Comparison of ENCODE assay signal across 9 cellular contexts in the genomic region with DNA sequence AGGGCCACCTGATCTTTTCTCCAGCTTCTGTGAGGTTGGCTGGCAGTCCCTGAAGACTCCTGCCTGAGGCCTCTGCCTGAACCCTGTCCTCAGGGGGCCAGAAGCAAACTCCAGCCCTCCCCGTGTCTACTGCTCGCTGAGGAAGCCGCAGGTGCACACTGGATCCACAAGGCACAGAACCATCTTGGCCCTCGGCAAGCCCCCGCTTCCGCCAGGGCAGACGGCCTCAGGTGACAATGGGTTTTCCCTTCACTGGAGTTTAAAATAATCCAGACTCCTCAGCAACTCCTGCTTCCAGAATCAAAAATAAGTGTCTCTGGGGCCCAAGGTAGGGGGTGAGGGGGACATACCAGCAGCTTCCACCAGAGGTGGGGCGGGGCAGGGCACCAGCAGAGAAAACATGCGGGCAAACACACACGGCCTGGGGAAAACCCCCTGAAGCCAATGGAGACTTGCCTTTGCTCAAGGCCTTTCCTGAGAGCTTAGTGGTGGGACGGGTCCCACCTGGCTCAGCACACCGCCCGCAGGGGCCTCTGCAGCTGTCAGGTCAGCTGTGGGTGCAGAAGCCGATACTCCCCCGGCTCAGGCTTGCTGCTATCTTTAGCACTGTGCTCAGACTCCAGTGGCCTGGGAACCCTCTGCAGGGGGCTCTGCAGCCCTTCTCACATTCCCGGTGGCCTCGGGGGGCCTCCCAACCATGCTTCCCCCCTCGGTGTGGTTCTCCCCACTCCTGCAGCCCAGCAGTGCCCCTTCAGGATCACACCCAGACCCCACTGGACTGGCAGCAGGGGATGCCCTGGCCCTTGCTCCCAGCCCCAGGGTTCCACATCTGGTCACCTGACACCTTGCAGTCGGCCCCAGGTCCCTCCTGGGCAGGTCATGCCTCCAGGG. TPM values are rescaled to one million over a fixed set of nuclear protein-coding genes. Genes with fewer than 3 reads are reported as not detected.
DNase-seq lines count a peak whose midpoint lies in the region; ATAC-seq, FAIRE-seq and TF ChIP-seq lines count a peak whose summit lies in the region.
"Had no signal": no experiment of that assay in that cellular context is flagged by ENCODE, and none has a peak within 500 bp of the region (broad histone marks: within the 10 kb centered on the region; RNA-seq: fewer than 3 reads in every experiment).

No MANE protein-coding gene starts in this region.

- no peak overlapping the region for H3K4me2 ChIP-seq in mesendoderm (ENCODE audit: low read length)

- H3K4me3 ChIP-seq in mesendoderm (ENCODE audit: low read length), result no peak overlapping the region

- no peak overlapping the region for H2BK5ac ChIP-seq in mesendoderm (ENCODE audit: low read length)

- TF ChIP-seq CTCF in CD4-positive, alpha-beta T cell (IDR thresholded peaks at IDR 0.05), result no peak

- no peak for DNase-seq in CD4-positive, alpha-beta T cell
- DNase-seq in GM19239 (ENCODE audit: insufficient read length, low spot score) (peak; percentile 78), germinal center (ENCODE audit: low spot score) (peak; percentile 85), nucleus accumbens (lab: John Stamatoyannopoulos, UW) (no peak), substantia nigra (lab: John Stamatoyannopoulos, UW) (no peak), mesendoderm (no peak)
- DNase-seq: NCI-H526 treated with DMSO at 0.1 percent for 48 hours had no signal

- no peak overlapping the region for H3K18ac ChIP-seq in mesendoderm (ENCODE audit: low read length)

- H3K36me3 ChIP-seq in mesendoderm (ENCODE audit: control insufficient read depth, insufficient read depth, low read length), result peaks cover 3% of the 10 kb centered on the region

- no peak overlapping the region for H4K5ac ChIP-seq in mesendoderm (ENCODE audit: low read length)

- no peaks in the 10 kb centered on the region for H3K9me3 ChIP-seq in CD4-positive, alpha-beta T cell (ENCODE audit: control insufficient read depth, low read length)

- peak; percentile 49 for FAIRE-seq in GM19239 (lab: Jason Lieb, UNC)

- no peak overlapping the region for H4K8ac ChIP-seq in mesendoderm (ENCODE audit: low read depth, low read length)

- H3K4me1 ChIP-seq in mesendoderm (ENCODE audit: control insufficient read depth, low read depth, low read length), result peaks cover 3% of the 10 kb centered on the region

- no peak overlapping the region for H2BK120ac ChIP-seq in mesendoderm (ENCODE audit: low read depth, low read length)

- H2AK5ac ChIP-seq in mesendoderm (ENCODE audit: low read length), result no peak overlapping the region

- H3K4me1 Mint-ChIP-seq in CD4-positive, alpha-beta T cell (ENCODE audit: low read depth), result peaks cover 4% of the 10 kb centered on the region
- peaks cover 12 to 18% (median 17%) of the 10 kb centered on the region in 3 donors for H3K4me1 Mint-ChIP-seq in IgD-negative memory B cell

- H3K23ac ChIP-seq in mesendoderm (ENCODE audit: low read length), result no peak overlapping the region

- H3K27ac ChIP-seq in CD4-positive, alpha-beta T cell (ENCODE audit: low read depth, low read length), result no peak overlapping the region
- no peak overlapping the region for H3K27ac ChIP-seq in substantia nigra (ENCODE audit: low read depth, low read length, poor library complexity, severe bottlenecking)
- H3K27ac ChIP-seq in mesendoderm (ENCODE audit: low read depth, low read length), result no peak overlapping the region

- POLR2A ChIA-PET in CD4-positive, alpha-beta T cell (lab: Charles Lee), result interaction anchor here (4.7 kb wide), 1 partner anchor 12 kb away, joined by 64 read pairs; no protein-coding TSS in a partner anchor

- peaks cover 6% of the 10 kb centered on the region for H3K79me2 ChIP-seq in mesendoderm (ENCODE audit: control insufficient read depth, insufficient read depth, low read length)

- peaks cover 21% of the 10 kb centered on the region for H3K36me3 Mint-ChIP-seq in CD4-positive, alpha-beta T cell (ENCODE audit: low read depth)
- peaks cover 2% of the 10 kb centered on the region for H3K36me3 Mint-ChIP-seq in IgD-negative memory B cell

- no peaks in the 10 kb centered on the region for H3K27me3 Mint-ChIP-seq in CD4-positive, alpha-beta T cell
- peaks cover 1% of the 10 kb centered on the region for H3K27me3 Mint-ChIP-seq in IgD-negative memory B cell

- no peak overlapping the region for H3K27ac Mint-ChIP-seq in CD4-positive, alpha-beta T cell
- peak overlapping the region; percentile 71 to 98 (median 93) for H3K27ac Mint-ChIP-seq in IgD-negative memory B cell

- no peak overlapping the region for H3K56ac ChIP-seq in mesendoderm (ENCODE audit: low read length)

- no peak overlapping the region for H2BK15ac ChIP-seq in mesendoderm (replicated peaks; ENCODE audit: low read depth)

- H3K27me3 ChIP-seq in CD4-positive, alpha-beta T cell (ENCODE audit: control insufficient read depth, insufficient read depth, low read length), result no peaks in the 10 kb centered on the region
- H3K27me3 ChIP-seq in mesendoderm (ENCODE audit: insufficient read depth, low read length, poor library complexity), result no peaks in the 10 kb centered on the region

- CTCF ChIA-PET in CD4-positive, alpha-beta T cell (lab: Charles Lee), result no interaction called here

- ATAC-seq in CD4-positive, alpha-beta T cell (ENCODE audit: poor library complexity), result no peak
- ATAC-seq in GM21528 (IDR thresholded peaks at IDR 0.05; ENCODE audit: low FRiP score, unreplicated experiment), result no peak

- no peak overlapping the region for H3K9ac ChIP-seq in mesendoderm (ENCODE audit: low read length)

- no CpG with 5 or more reads among the region's 19 CpGs for WGBS in mesendoderm (ENCODE audit: extremely low coverage, insufficient coverage, low lambda C conversion rate)

- intact Hi-C loops in CD4-positive, alpha-beta T cell (cut with DNase I, micrococcal nuclease), result loop anchor here (2.0 to 10.0 kb wide), 5 partner anchors 29 to 1329 kb away; a partner anchor contains a TSS

- H3K4ac ChIP-seq in mesendoderm (ENCODE audit: low read depth, low read length), result no peak overlapping the region

- H3K4me3 Mint-ChIP-seq in CD4-positive, alpha-beta T cell, result peak overlapping the region; percentile 83
- H3K4me3 Mint-ChIP-seq in IgD-negative memory B cell, result peak overlapping the region; percentile 67 to 96 (median 87)

- no peaks in the 10 kb centered on the region for H3K9me3 Mint-ChIP-seq in CD4-positive, alpha-beta T cell
- H3K9me3 Mint-ChIP-seq in IgD-negative memory B cell, result no peaks in the 10 kb centered on the region

- peaks cover 7% of the 10 kb centered on the region for H3K79me1 ChIP-seq in mesendoderm (ENCODE audit: low read length)

RNA-seq across cellular contexts. Expression of a gene that starts 1.9 kb away (rescaled TPM):
- 10 to 100 TPM; 25.3 to 29.2 TPM for total RNA-seq in CD4-positive, alpha-beta T cell
- 8.3 TPM for polyA plus RNA-seq in IgD-negative memory B cell
- 4.5 TPM for polyA plus RNA-seq in mesendoderm (2013, experiment 1 of 2)
- polyA plus RNA-seq in mesendoderm (2013, experiment 2 of 2), result 4.6 TPM

RNA-seq across cellular contexts. Expression of a gene that starts 2.1 kb away (rescaled TPM):
- total RNA-seq in CD4-positive, alpha-beta T cell, result 100 to 1,000 TPM; 109 to 126 TPM
- polyA plus RNA-seq in IgD-negative memory B cell, result 430 TPM
- polyA plus RNA-seq in mesendoderm (2013, experiment 1 of 2), result 1,265 TPM
- polyA plus RNA-seq in mesendoderm (2013, experiment 2 of 2), result 1,279 TPM

RNA-seq across cellular contexts. Expression of a gene that starts 12.7 kb away (rescaled TPM):
- under 1 TPM; 0.22 to 0.91 TPM for total RNA-seq in CD4-positive, alpha-beta T cell
- 0.97 TPM for polyA plus RNA-seq in IgD-negative memory B cell
- 0.91 TPM for polyA plus RNA-seq in mesendoderm (2013, experiment 1 of 2)
- 0.84 TPM for polyA plus RNA-seq in mesendoderm (2013, experiment 2 of 2)

RNA-seq across cellular contexts. Expression of a gene that starts 29.4 kb away (rescaled TPM):
- total RNA-seq in CD4-positive, alpha-beta T cell, result 10 to 100 TPM; 45.1 to 48.6 TPM
- 6.1 TPM for polyA plus RNA-seq in IgD-negative memory B cell
- 30.3 TPM for polyA plus RNA-seq in mesendoderm (2013, experiment 1 of 2)
- 31.4 TPM for polyA plus RNA-seq in mesendoderm (2013, experiment 2 of 2)

RNA-seq across cellular contexts. Expression of a gene that starts 50.9 kb away (rescaled TPM):
- total RNA-seq in CD4-positive, alpha-beta T cell, result 10 to 100 TPM; 11.4 to 12.4 TPM
- 16.6 TPM for polyA plus RNA-seq in IgD-negative memory B cell
- polyA plus RNA-seq in mesendoderm (2013, experiment 1 of 2), result 0.93 TPM
- 1.2 TPM for polyA plus RNA-seq in mesendoderm (2013, experiment 2 of 2)

Comparison
In these comparisons a context has a peak if more than half of its experiments do, and no peak if none do; other contexts are left out.
1. DNase-seq: peak in GM19239 (single experiment) and germinal center (single experiment); none in CD4-positive, alpha-beta T cell (0 of 10), nucleus accumbens (0 of 56), substantia nigra (0 of 49) and mesendoderm (single experiment).